In the genomic region with DNA sequence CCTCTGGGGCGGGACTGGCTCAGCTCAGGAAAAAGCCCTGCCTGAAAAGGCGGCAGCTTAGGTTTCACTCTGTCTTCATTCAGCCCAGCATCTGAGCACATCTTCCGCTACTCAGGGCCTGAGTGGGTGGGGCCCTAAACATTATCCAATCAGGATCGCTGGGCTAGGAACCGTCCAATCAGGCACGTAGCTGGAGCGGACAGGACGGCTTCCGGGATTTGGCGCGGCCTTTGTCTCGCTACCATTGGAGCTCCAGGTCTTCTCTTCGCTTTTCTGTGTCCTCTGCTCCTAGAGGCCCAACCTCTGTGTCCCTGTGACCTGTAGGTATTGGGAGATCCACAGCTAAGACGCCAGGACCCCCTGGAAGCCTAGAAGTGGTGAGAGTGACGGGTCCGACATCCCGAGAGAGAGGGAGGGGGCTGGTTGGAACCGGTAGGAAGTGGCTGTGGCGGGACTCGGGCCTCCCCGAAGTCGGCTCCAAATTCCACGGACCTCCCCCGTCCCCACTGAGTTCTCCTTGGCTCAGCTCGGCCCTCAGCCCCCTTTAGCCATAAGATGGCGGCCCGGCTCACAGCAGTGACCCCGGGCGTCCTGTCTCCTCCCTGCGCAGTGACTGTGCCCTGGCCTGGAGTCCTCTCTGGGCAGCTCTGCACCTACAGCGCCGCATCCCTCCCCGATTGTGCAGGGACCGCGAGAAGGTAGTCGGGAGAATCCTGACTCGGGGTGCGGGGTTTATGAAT, we compare ENCODE assay signal across 8 cellular contexts.
A peak's percentile ranks its signal among the peaks of the same experiment; 100 is the strongest.
DNase-seq lines count a peak whose midpoint lies in the region; ATAC-seq, FAIRE-seq and TF ChIP-seq lines count a peak whose summit lies in the region.

No MANE protein-coding gene starts in this region.

- no peaks in the 10 kb centered on the region for H3K4me1 ChIP-seq in CD4-positive, CD25-positive, alpha-beta regulatory T cell (ENCODE audit: control insufficient read depth, insufficient read depth, low read length, poor library complexity, severe bottlenecking)
- H3K4me1 ChIP-seq in right lobe of liver: no peaks in the 10 kb centered on the region
- H3K4me1 ChIP-seq in suprapubic skin: no peaks in the 10 kb centered on the region

- peak in 1 of 2 donors; percentile 57 for ATAC-seq in CD4-positive, CD25-positive, alpha-beta regulatory T cell (ENCODE audit: low read depth in 2 of 2)
- peak; percentile 47 to 76 (median 74) for ATAC-seq in right lobe of liver

- no peak for TF ChIP-seq EP300 in suprapubic skin (IDR thresholded peaks at IDR 0.05)

- H3K27ac Mint-ChIP-seq in CD4-positive, CD25-positive, alpha-beta regulatory T cell: no peak overlapping the region

- TF ChIP-seq POLR2A in right lobe of liver (IDR thresholded peaks at IDR 0.05) (no peak), suprapubic skin (IDR thresholded peaks at IDR 0.05) (no peak)

- H3K27me3 Mint-ChIP-seq in CD4-positive, CD25-positive, alpha-beta regulatory T cell: no peaks in the 10 kb centered on the region

- H3K4me3 ChIP-seq in CD4-positive, CD25-positive, alpha-beta regulatory T cell (ENCODE audit: low read depth, low read length): no peak overlapping the region
- H3K4me3 ChIP-seq in bronchial epithelial cell (ENCODE audit: low read depth, low read length) (no peak overlapping the region), right lobe of liver (peak overlapping the region in 2 of 3 donors; percentile 19 to 25), suprapubic skin (peak overlapping the region; percentile 45)

- in situ Hi-C loops in KBM-7 (cut with MboI; ENCODE audit: low pct_unique_long_range_greater_than_20kb, low sequenced_read_pairs): no loop called here

- peak overlapping the region in 1 of 4 donors; percentile 44 for H3K4me3 Mint-ChIP-seq in CD4-positive, CD25-positive, alpha-beta regulatory T cell

- no peak for TF ChIP-seq CTCF in bronchial epithelial cell (IDR thresholded peaks at IDR 0.05; ENCODE audit: insufficient read depth, low read length, severe bottlenecking)
- TF ChIP-seq CTCF in right lobe of liver (IDR thresholded peaks at IDR 0.05): no peak
- TF ChIP-seq CTCF in suprapubic skin (IDR thresholded peaks at IDR 0.05): no peak

- peak in 2 of 3 donors; percentile 0 to 1 for DNase-seq in CD4-positive, CD25-positive, alpha-beta regulatory T cell
- DNase-seq in NCI-H2171 treated with DMSO at 0.1 percent for 48 hours (lab: John Stamatoyannopoulos, UW) (peak; percentile 87), bronchial epithelial cell (ENCODE audit: low read depth) (peak; percentile 5), right lobe of liver (peak in 2 of 3 donors; percentile 33 to 55), suprapubic skin (ENCODE audit: low spot score in 2 of 2) (peak; percentile 60 to 94), NK-92 (lab: John Stamatoyannopoulos, UW; ENCODE audit: unreplicated experiment) (no peak), KBM-7 (no peak), NCI-H128 (lab: John Stamatoyannopoulos, UW; ENCODE audit: unreplicated experiment) (no peak)

- no peak overlapping the region for H3K27ac ChIP-seq in CD4-positive, CD25-positive, alpha-beta regulatory T cell (ENCODE audit: insufficient read depth, low read length, poor library complexity, severe bottlenecking)
- H3K27ac ChIP-seq in right lobe of liver: no peak overlapping the region
- no peak overlapping the region for H3K27ac ChIP-seq in suprapubic skin

- H3K4me1 Mint-ChIP-seq in CD4-positive, CD25-positive, alpha-beta regulatory T cell: no peaks in the 10 kb centered on the region

- WGBS in right lobe of liver (ENCODE audit: insufficient coverage, low coverage, low lambda C conversion rate, missing lambda C conversion rate): 63% methylated on average over 22 of the region's 38 CpGs
- 10% methylated on average over 24 of the region's 38 CpGs for WGBS in suprapubic skin

- peaks cover 4 to 34% of the 10 kb centered on the region in 2 experiments for H3K9me3 ChIP-seq in CD4-positive, CD25-positive, alpha-beta regulatory T cell (ENCODE audit: control insufficient read depth in 2 of 2, low read length in 2 of 2)
- no peaks in the 10 kb centered on the region for H3K9me3 ChIP-seq in right lobe of liver
- no peaks in the 10 kb centered on the region for H3K9me3 ChIP-seq in suprapubic skin

- no peaks in the 10 kb centered on the region for H3K36me3 Mint-ChIP-seq in CD4-positive, CD25-positive, alpha-beta regulatory T cell

- H3K27me3 ChIP-seq in CD4-positive, CD25-positive, alpha-beta regulatory T cell (ENCODE audit: control insufficient read depth, insufficient read depth, low read length): no peaks in the 10 kb centered on the region
- H3K27me3 ChIP-seq in bronchial epithelial cell (ENCODE audit: control insufficient read depth, insufficient read depth, low read length) (no peaks in the 10 kb centered on the region), right lobe of liver (no peaks in the 10 kb centered on the region), suprapubic skin (no peaks in the 10 kb centered on the region)

- intact Hi-C loops in right lobe of liver (cut with DNase I): no loop called here

- no peak for FAIRE-seq in bronchial epithelial cell (lab: Jason Lieb, UNC)

- no peaks in the 10 kb centered on the region for H3K36me3 ChIP-seq in CD4-positive, CD25-positive, alpha-beta regulatory T cell (ENCODE audit: control insufficient read depth, insufficient read depth, low read length)
- no peaks in the 10 kb centered on the region for H3K36me3 ChIP-seq in bronchial epithelial cell (ENCODE audit: control insufficient read depth, insufficient read depth, low read length)
- H3K36me3 ChIP-seq in right lobe of liver: no peaks in the 10 kb centered on the region
- no peaks in the 10 kb centered on the region for H3K36me3 ChIP-seq in suprapubic skin

- H3K9me3 Mint-ChIP-seq in CD4-positive, CD25-positive, alpha-beta regulatory T cell: peaks cover 0 to 25% (median 15%) of the 10 kb centered on the region in 7 donors

Comparison
In these comparisons a context has a peak if more than half of its experiments do, and no peak if none do; other contexts are left out.
1. DNase-seq: peak in CD4-positive, CD25-positive, alpha-beta regulatory T cell (2 of 3), NCI-H2171 treated with DMSO at 0.1 percent for 48 hours (single experiment), bronchial epithelial cell (single experiment), right lobe of liver (2 of 3) and suprapubic skin (2 of 2); none in NK-92 (single experiment), KBM-7 (single experiment) and NCI-H128 (single experiment).
2. H3K4me3 ChIP-seq: peak in right lobe of liver (2 of 3) and suprapubic skin (single experiment); none in CD4-positive, CD25-positive, alpha-beta regulatory T cell (single experiment) and bronchial epithelial cell (single experiment).